8 cellular contexts compared by ENCODE assay signal in genomic region chr3:195094211-195094921, GRCh38.
DNase-seq lines count a peak whose midpoint lies in the region; ATAC-seq, FAIRE-seq and TF ChIP-seq lines count a peak whose summit lies in the region.

No MANE protein-coding gene starts in this region.

- H3K4me1 ChIP-seq in upper lobe of right lung (no peaks in the 10 kb centered on the region), mammary epithelial cell (ENCODE audit: insufficient read depth, low read length) (peaks cover 18% of the 10 kb centered on the region)

- intact Hi-C loops in upper lobe of right lung (cut with DNase I), result no loop called here
- intact Hi-C loops in mammary epithelial cell (cut with micrococcal nuclease), result no loop called here

- no peaks in the 10 kb centered on the region for H3K9me3 ChIP-seq in upper lobe of right lung
- no peaks in the 10 kb centered on the region for H3K9me3 ChIP-seq in mammary epithelial cell (replicated peaks; ENCODE audit: insufficient read depth, low read length)

- WGBS in mammary epithelial cell (ENCODE audit: low coverage, missing lambda C conversion rate), result 77% methylated on average over 20 of the region's 32 CpGs

- no peak overlapping the region for H3K27ac ChIP-seq in upper lobe of right lung
- no peak overlapping the region for H3K27ac ChIP-seq in mammary epithelial cell (ENCODE audit: insufficient read depth, low read depth, low read length)

- no peaks in the 10 kb centered on the region for H3K27me3 ChIP-seq in upper lobe of right lung
- no peaks in the 10 kb centered on the region for H3K27me3 ChIP-seq in mammary epithelial cell (ENCODE audit: insufficient read depth, low read length)

- no peak for FAIRE-seq in HTR-8/SVneo (lab: Jason Lieb, UNC)

- no peak overlapping the region for H3K4me2 ChIP-seq in mammary epithelial cell (ENCODE audit: insufficient read depth, low read depth, low read length)

- H3K36me3 Mint-ChIP-seq in activated naive CD8-positive, alpha-beta T cell treated with anti-CD3 and anti-CD28 coated beads, Interleukin-2, amount 10 ng/mL, durations not matched to agents 7 days and 5 days, result no peaks in the 10 kb centered on the region
- peaks cover 2% of the 10 kb centered on the region for H3K36me3 Mint-ChIP-seq in activated naive CD8-positive, alpha-beta T cell treated with anti-CD3 and anti-CD28 coated beads, Interleukin-2, amount 50 U/mL, for 24 hours (ENCODE audit: low read depth)

- dilution Hi-C loops in mammary epithelial cell (cut with HindIII; ENCODE audit: low sequenced_read_pairs), result no loop called here

- DNase-seq in activated naive CD8-positive, alpha-beta T cell treated with anti-CD3 and anti-CD28 coated beads, Interleukin-2, amount 10 ng/mL, durations not matched to agents 7 days and 5 days, result peak; percentile 25
- no peak for DNase-seq in activated naive CD8-positive, alpha-beta T cell treated with anti-CD3 and anti-CD28 coated beads, Interleukin-2, amount 50 U/mL, for 24 hours
- no peak for DNase-seq in epithelial cell of proximal tubule (ENCODE audit: low read depth)
- DNase-seq in upper lobe of right lung, result peak; percentile 61
- DNase-seq in SHP77 (lab: John Stamatoyannopoulos, UW), result no peak
- DNase-seq in HTR-8/SVneo (ENCODE audit: insufficient read length, low spot score), result no peak
- DNase-seq in mammary epithelial cell, result no peak

- H4K20me1 ChIP-seq in mammary epithelial cell (ENCODE audit: insufficient read depth, low read length), result no peaks in the 10 kb centered on the region

- H3K4me1 Mint-ChIP-seq in activated naive CD8-positive, alpha-beta T cell treated with anti-CD3 and anti-CD28 coated beads, Interleukin-2, amount 10 ng/mL, durations not matched to agents 7 days and 5 days, result peaks cover 10% of the 10 kb centered on the region
- H3K4me1 Mint-ChIP-seq in activated naive CD8-positive, alpha-beta T cell treated with anti-CD3 and anti-CD28 coated beads, Interleukin-2, amount 50 U/mL, for 24 hours, result peaks cover 31% of the 10 kb centered on the region

- no peak overlapping the region for H3K27ac Mint-ChIP-seq in activated naive CD8-positive, alpha-beta T cell treated with anti-CD3 and anti-CD28 coated beads, Interleukin-2, amount 10 ng/mL, durations not matched to agents 7 days and 5 days
- H3K27ac Mint-ChIP-seq in activated naive CD8-positive, alpha-beta T cell treated with anti-CD3 and anti-CD28 coated beads, Interleukin-2, amount 50 U/mL, for 24 hours, result no peak overlapping the region

- no peaks in the 10 kb centered on the region for H3K79me2 ChIP-seq in mammary epithelial cell (ENCODE audit: insufficient read depth, low read length)

- H3K36me3 ChIP-seq in upper lobe of right lung (no peaks in the 10 kb centered on the region), mammary epithelial cell (ENCODE audit: insufficient read depth, low read length) (no peaks in the 10 kb centered on the region)

- POLR2A ChIA-PET in activated naive CD8-positive, alpha-beta T cell treated with anti-CD3 and anti-CD28 coated beads, Interleukin-2, amount 10 ng/mL, durations not matched to agents 7 days and 5 days (lab: Charles Lee), result no interaction called here

- no peak overlapping the region for H3K4me3 Mint-ChIP-seq in activated naive CD8-positive, alpha-beta T cell treated with anti-CD3 and anti-CD28 coated beads, Interleukin-2, amount 10 ng/mL, durations not matched to agents 7 days and 5 days
- H3K4me3 Mint-ChIP-seq in activated naive CD8-positive, alpha-beta T cell treated with anti-CD3 and anti-CD28 coated beads, Interleukin-2, amount 50 U/mL, for 24 hours, result no peak overlapping the region

- H3K4me3 ChIP-seq in epithelial cell of proximal tubule (ENCODE audit: low read depth, low read length) (peak overlapping the region; percentile 7), upper lobe of right lung (no peak overlapping the region), mammary epithelial cell (replicated peaks in 1 of 3; ENCODE audit: insufficient read depth in 1 of 3, low read depth in 2 of 3, low read length in 3 of 3) (no peak overlapping the region)

- TF ChIP-seq CTCF in epithelial cell of proximal tubule (conservative IDR thresholded peaks at IDR 0.05; ENCODE audit: low read depth, low read length) (peak; percentile 19), upper lobe of right lung (IDR thresholded peaks at IDR 0.05) (no peak), mammary epithelial cell (conservative IDR thresholded peaks at IDR 0.05 in 1 of 2, IDR thresholded peaks at IDR 0.05 in 1 of 2; ENCODE audit: extremely low read depth in 1 of 2, insufficient read depth in 1 of 2, low read depth in 1 of 2, low read length in 2 of 2) (no peak)

- H3K9ac ChIP-seq in mammary epithelial cell (ENCODE audit: insufficient read depth, low read length), result no peak overlapping the region

- H3K27me3 Mint-ChIP-seq in activated naive CD8-positive, alpha-beta T cell treated with anti-CD3 and anti-CD28 coated beads, Interleukin-2, amount 10 ng/mL, durations not matched to agents 7 days and 5 days, result no peaks in the 10 kb centered on the region
- H3K27me3 Mint-ChIP-seq in activated naive CD8-positive, alpha-beta T cell treated with anti-CD3 and anti-CD28 coated beads, Interleukin-2, amount 50 U/mL, for 24 hours, result no peaks in the 10 kb centered on the region

- in situ Hi-C loops in mammary epithelial cell (cut with MboI; ENCODE audit: low sequenced_read_pairs in 2 of 2), result no loop called here

- ATAC-seq in activated naive CD8-positive, alpha-beta T cell treated with anti-CD3 and anti-CD28 coated beads, Interleukin-2, amount 10 ng/mL, durations not matched to agents 7 days and 5 days (ENCODE audit: low read depth), result no peak
- ATAC-seq in activated naive CD8-positive, alpha-beta T cell treated with anti-CD3 and anti-CD28 coated beads, Interleukin-2, amount 50 U/mL, for 24 hours, result no peak
- ATAC-seq in HG03108 (IDR thresholded peaks at IDR 0.05; ENCODE audit: unreplicated experiment) (peak; percentile 56), upper lobe of right lung (peak; percentile 45)

- H2AFZ ChIP-seq in mammary epithelial cell (ENCODE audit: low read depth, low read length), result no peak overlapping the region

- BruUV-seq in mammary epithelial cell (replicated peaks; lab: Mats Ljungman, UMichigan), result no TSS peak

- H3K9me3 Mint-ChIP-seq in activated naive CD8-positive, alpha-beta T cell treated with anti-CD3 and anti-CD28 coated beads, Interleukin-2, amount 10 ng/mL, durations not matched to agents 7 days and 5 days, result no peaks in the 10 kb centered on the region
- no peaks in the 10 kb centered on the region for H3K9me3 Mint-ChIP-seq in activated naive CD8-positive, alpha-beta T cell treated with anti-CD3 and anti-CD28 coated beads, Interleukin-2, amount 50 U/mL, for 24 hours

- CTCF ChIA-PET in mammary epithelial cell (lab: Charles Lee; ENCODE audit: low non-redundant PET), result no interaction called here

Comparison
In these comparisons a context has a peak if more than half of its experiments do, and no peak if none do; other contexts are left out.
1. DNase-seq: peak in activated naive CD8-positive, alpha-beta T cell treated with anti-CD3 and anti-CD28 coated beads, Interleukin-2, amount 10 ng/mL, durations not matched to agents 7 days and 5 days (single experiment) and upper lobe of right lung (single experiment); none in activated naive CD8-positive, alpha-beta T cell treated with anti-CD3 and anti-CD28 coated beads, Interleukin-2, amount 50 U/mL, for 24 hours (single experiment), epithelial cell of proximal tubule (single experiment), SHP77 (0 of 2), HTR-8/SVneo (single experiment) and mammary epithelial cell (single experiment).
2. ATAC-seq: peak in HG03108 (single experiment) and upper lobe of right lung (single experiment); none in activated naive CD8-positive, alpha-beta T cell treated with anti-CD3 and anti-CD28 coated beads, Interleukin-2, amount 10 ng/mL, durations not matched to agents 7 days and 5 days (single experiment) and activated naive CD8-positive, alpha-beta T cell treated with anti-CD3 and anti-CD28 coated beads, Interleukin-2, amount 50 U/mL, for 24 hours (single experiment).